In genomic region chr9:131000526-131000925, GRCh38 we compare ENCODE assay signal across 3 cellular contexts. TPM values are rescaled to one million over a fixed set of nuclear protein-coding genes. Genes with fewer than 3 reads are reported as not detected.
"Had no signal": no experiment of that assay in that cellular context is flagged by ENCODE, and none has a peak within 500 bp of the region (broad histone marks: within the 10 kb centered on the region; RNA-seq: fewer than 3 reads in every experiment).

No MANE protein-coding gene starts in this region.

RNA-seq across cellular contexts. Expression of gene LAMC3, which starts 8.4 kb away (rescaled TPM):
- total RNA-seq: mammary epithelial cell had no signal
- polyA plus RNA-seq: immature natural killer cell, keratinocyte had no signal
